ENCODE assay signal across 14 cellular contexts in genomic region chr17:27281438-27281837, GRCh38.
"Had no signal": no experiment of that assay in that cellular context is flagged by ENCODE, and none has a peak within 500 bp of the region (broad histone marks: within the 10 kb centered on the region; RNA-seq: fewer than 3 reads in every experiment).

No MANE protein-coding gene starts in this region.

- H3K4me1 Mint-ChIP-seq: activated CD4-positive, alpha-beta memory T cell treated with anti-CD3 and anti-CD28 coated beads, Interleukin-2, amount 10 ng/mL, durations not matched to agents 7 days and 5 days; activated CD4-positive, alpha-beta T cell treated with anti-CD3 and anti-CD28 coated beads for 36 hours had no signal

- H3K9me3 ChIP-seq: heart left ventricle, sigmoid colon had no signal

- H3K9me3 Mint-ChIP-seq: activated CD4-positive, alpha-beta memory T cell treated with anti-CD3 and anti-CD28 coated beads, Interleukin-2, amount 10 ng/mL, durations not matched to agents 7 days and 5 days; activated naive CD8-positive, alpha-beta T cell treated with anti-CD3 and anti-CD28 coated beads, Interleukin-2, amount 50 U/mL, for 24 hours; activated T-cell treated with anti-CD3 and anti-CD28 coated beads, Interleukin-2, amount 50 U/mL, for 72 hours; naive thymus-derived CD4-positive, alpha-beta T cell; T-cell had no signal

- H3K27ac ChIP-seq: sigmoid colon had no signal

- H3K36me3 Mint-ChIP-seq: naive thymus-derived CD4-positive, alpha-beta T cell; T-cell had no signal

- H3K4me3 Mint-ChIP-seq: activated CD4-positive, alpha-beta memory T cell treated with anti-CD3 and anti-CD28 coated beads, Interleukin-2, amount 10 ng/mL, durations not matched to agents 7 days and 5 days; activated CD4-positive, alpha-beta T cell treated with anti-CD3 and anti-CD28 coated beads for 36 hours; activated naive CD8-positive, alpha-beta T cell treated with anti-CD3 and anti-CD28 coated beads, Interleukin-2, amount 50 U/mL, for 24 hours; activated T-cell treated with anti-CD3 and anti-CD28 coated beads, Interleukin-2, amount 50 U/mL, for 72 hours; naive thymus-derived CD4-positive, alpha-beta T cell; T-cell had no signal

- H3K4me3 ChIP-seq: sigmoid colon had no signal

- H3K36me3 ChIP-seq: heart left ventricle, sigmoid colon had no signal

- H3K4me1 ChIP-seq: sigmoid colon had no signal

- ATAC-seq: activated CD4-positive, alpha-beta T cell treated with anti-CD3 and anti-CD28 coated beads for 36 hours; activated naive CD8-positive, alpha-beta T cell treated with anti-CD3 and anti-CD28 coated beads, Interleukin-2, amount 50 U/mL, for 24 hours; activated T-cell treated with anti-CD3 and anti-CD28 coated beads, Interleukin-2, amount 50 U/mL, for 72 hours; naive thymus-derived CD4-positive, alpha-beta T cell; stimulated activated naive CD8-positive, alpha-beta T cell treated with anti-CD3 and anti-CD28 coated beads, Interleukin-15, Interleukin-2, amounts not matched to agents 100 U/mL and 50 U/mL, for 24 hours; T-cell had no signal

- H3K27ac Mint-ChIP-seq: activated CD4-positive, alpha-beta memory T cell treated with anti-CD3 and anti-CD28 coated beads, Interleukin-2, amount 10 ng/mL, durations not matched to agents 7 days and 5 days; activated CD4-positive, alpha-beta T cell treated with anti-CD3 and anti-CD28 coated beads for 36 hours; activated naive CD8-positive, alpha-beta T cell treated with anti-CD3 and anti-CD28 coated beads, Interleukin-2, amount 50 U/mL, for 24 hours; activated T-cell treated with anti-CD3 and anti-CD28 coated beads, Interleukin-2, amount 50 U/mL, for 72 hours; T-cell had no signal

- H3K27me3 Mint-ChIP-seq: activated CD4-positive, alpha-beta T cell treated with anti-CD3 and anti-CD28 coated beads for 36 hours; activated naive CD8-positive, alpha-beta T cell treated with anti-CD3 and anti-CD28 coated beads, Interleukin-2, amount 50 U/mL, for 24 hours had no signal

- DNase-seq: activated CD4-positive, alpha-beta memory T cell treated with anti-CD3 and anti-CD28 coated beads, Interleukin-2, amount 10 ng/mL, durations not matched to agents 7 days and 5 days; activated CD4-positive, alpha-beta T cell treated with anti-CD3 and anti-CD28 coated beads for 36 hours; activated naive CD8-positive, alpha-beta T cell treated with anti-CD3 and anti-CD28 coated beads, Interleukin-2, amount 50 U/mL, for 24 hours; activated T-cell treated with anti-CD3 and anti-CD28 coated beads, Interleukin-2, amount 50 U/mL, for 72 hours; heart left ventricle; left ventricle myocardium superior; naive thymus-derived CD4-positive, alpha-beta T cell; nucleus accumbens; sigmoid colon; stimulated activated CD4-positive, alpha-beta T cell treated with anti-CD3 and anti-CD28 coated beads, Interleukin-12 subunit alpha, Interleukin-12 subunit beta, amount 100 ng/mL, for 4 hours; stimulated activated CD4-positive, alpha-beta T cell treated with anti-CD3 and anti-CD28 coated beads, Interleukin-2, amount 100 ng/mL, for 48 hours; stimulated activated naive CD8-positive, alpha-beta T cell treated with anti-CD3 and anti-CD28 coated beads, Interleukin-15, Interleukin-2, amounts not matched to agents 100 U/mL and 50 U/mL, for 24 hours; T-cell; T1000 had no signal

- H3K27me3 ChIP-seq: heart left ventricle, sigmoid colon had no signal
